ENCODE assay signal across 8 cellular contexts in the genomic region with DNA sequence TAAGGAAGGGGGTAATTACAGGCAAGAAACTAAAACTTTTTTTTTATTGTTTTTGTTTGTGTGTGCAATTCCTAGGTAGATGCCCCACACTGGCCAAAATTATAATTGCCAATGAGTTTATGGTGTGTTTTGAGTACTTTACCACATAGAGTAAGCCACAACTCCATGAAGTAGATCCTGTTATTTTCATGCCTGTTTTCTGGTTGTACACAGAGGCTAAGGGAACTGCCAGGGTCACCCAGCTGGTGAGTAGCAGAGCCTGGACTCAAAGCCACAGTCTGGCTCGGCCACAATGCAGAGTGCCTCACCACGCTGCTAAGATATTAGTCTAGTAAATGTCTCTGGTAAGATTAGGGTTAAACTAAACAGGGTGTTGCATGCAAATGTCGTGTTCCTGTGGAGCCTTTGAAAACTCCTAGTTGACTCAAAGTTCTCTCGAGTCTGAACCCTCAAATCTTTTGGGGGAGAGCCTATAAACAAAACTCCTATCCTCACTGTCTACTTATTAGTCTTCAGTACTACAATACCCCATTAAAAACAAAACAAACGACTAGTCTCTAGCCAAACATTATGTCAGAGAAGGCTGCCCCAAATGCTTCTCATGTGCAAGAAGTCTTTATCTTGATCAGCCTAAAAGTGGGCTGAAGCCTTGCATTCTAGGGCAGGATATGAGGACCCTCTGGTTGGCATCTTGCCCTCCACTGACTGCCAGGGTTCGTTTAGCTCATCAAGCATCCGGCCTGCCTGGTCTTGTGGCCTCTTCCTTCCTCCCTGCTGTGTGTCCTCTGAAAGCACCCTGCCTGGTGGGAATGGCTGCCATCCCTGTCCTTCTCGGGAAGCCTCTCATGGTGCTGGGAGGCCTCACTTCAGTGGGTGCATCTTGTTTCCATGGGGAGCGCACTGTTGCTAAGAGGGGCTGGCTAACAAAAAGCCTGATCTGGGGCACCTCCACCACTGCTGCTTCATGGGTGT. TPM values are rescaled to one million over a fixed set of nuclear protein-coding genes. Genes with fewer than 3 reads are reported as not detected.
DNase-seq lines count a peak whose midpoint lies in the region; ATAC-seq and TF ChIP-seq lines count a peak whose summit lies in the region.

No MANE protein-coding gene starts in this region.

- peak overlapping the region in 7 of 8 donors; percentile 3 to 84 (median 52) for H3K27ac Mint-ChIP-seq in CD8-positive, alpha-beta memory T cell

- DNase-seq in CD8-positive, alpha-beta memory T cell: peak in 1 of 5 donors; percentile 26
- peak; percentile 44 for DNase-seq in NB4 (ENCODE audit: low read depth)
- DNase-seq in left lung: no peak
- no peak for DNase-seq in hepatic stellate cell (ENCODE audit: low spot score)
- no peak for DNase-seq in anterior cingulate cortex (lab: John Stamatoyannopoulos, UW)
- DNase-seq in hippocampal formation (lab: John Stamatoyannopoulos, UW): no peak

- POLR2A ChIA-PET in CD8-positive, alpha-beta memory T cell (lab: Charles Lee): interaction anchor here (0.7 kb wide), 1 partner anchor 117 kb away, joined by 4 read pairs; no protein-coding TSS in a partner anchor

- CTCF ChIA-PET in CD8-positive, alpha-beta memory T cell (lab: Charles Lee): interaction anchor here (1.4 to 2.4 kb wide), 3 partner anchors 10 to 108 kb away, joined by 3 to 6 read pairs (median 3); no protein-coding TSS in a partner anchor

- H3K36me3 Mint-ChIP-seq in CD8-positive, alpha-beta memory T cell: peaks cover 0 to 9% (median 0%) of the 10 kb centered on the region in 3 donors

- TF ChIP-seq POLR2A in NB4 (IDR thresholded peaks at IDR 0.05; ENCODE audit: extremely low read depth, insufficient read length): no peak

- H3K27me3 ChIP-seq in CD8-positive, alpha-beta memory T cell (ENCODE audit: insufficient read depth, low read length, poor library complexity, severe bottlenecking): no peaks in the 10 kb centered on the region
- H3K27me3 ChIP-seq in left lung: no peaks in the 10 kb centered on the region

- ATAC-seq in GM21367 (IDR thresholded peaks at IDR 0.05; ENCODE audit: unreplicated experiment) (peak; percentile 19), left lung (no peak), esophagus mucosa (no peak)

- H3K4me3 ChIP-seq in CD8-positive, alpha-beta memory T cell (ENCODE audit: low read length): no peak overlapping the region
- no peak overlapping the region for H3K4me3 ChIP-seq in NB4 (ENCODE audit: low read depth, low read length)
- no peak overlapping the region for H3K4me3 ChIP-seq in left lung

- H3K36me3 ChIP-seq in CD8-positive, alpha-beta memory T cell (ENCODE audit: insufficient read depth, low read length): no peaks in the 10 kb centered on the region
- H3K36me3 ChIP-seq in left lung: no peaks in the 10 kb centered on the region

- H3K9me3 ChIP-seq in CD8-positive, alpha-beta memory T cell (ENCODE audit: low read length): no peaks in the 10 kb centered on the region
- no peaks in the 10 kb centered on the region for H3K9me3 ChIP-seq in left lung

- H3K4me1 ChIP-seq in CD8-positive, alpha-beta memory T cell (ENCODE audit: insufficient read depth, low read length): peaks cover 27% of the 10 kb centered on the region
- H3K4me1 ChIP-seq in left lung: peaks cover 13 to 67% of the 10 kb centered on the region in 2 donors

- H3K4me3 Mint-ChIP-seq in CD8-positive, alpha-beta memory T cell: peak overlapping the region in 6 of 7 donors; percentile 0 to 75 (median 37)

- peaks cover 0 to 2% of the 10 kb centered on the region in 2 donors for H3K27me3 Mint-ChIP-seq in CD8-positive, alpha-beta memory T cell

- no peak overlapping the region for H3K27ac ChIP-seq in CD8-positive, alpha-beta memory T cell (ENCODE audit: low read depth, low read length)
- peak overlapping the region; percentile 34 to 70 for H3K27ac ChIP-seq in left lung

- H3K4me1 Mint-ChIP-seq in CD8-positive, alpha-beta memory T cell: peaks cover 34 to 51% (median 48%) of the 10 kb centered on the region in 3 donors

- H3K9me3 Mint-ChIP-seq in CD8-positive, alpha-beta memory T cell: no peaks in the 10 kb centered on the region

- intact Hi-C loops in left lung (cut with DNase I): no loop called here

- TF ChIP-seq CTCF in NB4 (IDR thresholded peaks at IDR 0.05; ENCODE audit: low read depth, low read length) (no peak), left lung (IDR thresholded peaks at IDR 0.05) (no peak)

RNA-seq across cellular contexts. Expression of a gene that starts 4.2 kb away (rescaled TPM):
- 10 to 100 TPM; 24.4 to 25.3 TPM for total RNA-seq in CD8-positive, alpha-beta memory T cell
- 38.5 TPM for polyA plus RNA-seq in CD8-positive, alpha-beta memory T cell
- total RNA-seq in left lung: 10 to 100 TPM; 47.0 to 48.8 TPM
- 40.1 TPM for total RNA-seq in esophagus mucosa
